Comparison of ENCODE assay signal across 23 cellular contexts in genomic region chr10:71882813-71883746, GRCh38. TPM values are rescaled to one million over a fixed set of nuclear protein-coding genes. Genes with fewer than 3 reads are reported as not detected.
DNase-seq lines count a peak whose midpoint lies in the region; ATAC-seq and TF ChIP-seq lines count a peak whose summit lies in the region.
"Had no signal": no experiment of that assay in that cellular context is flagged by ENCODE, and none has a peak within 500 bp of the region (broad histone marks: within the 10 kb centered on the region; RNA-seq: fewer than 3 reads in every experiment).

No MANE protein-coding gene starts in this region.

- no peak overlapping the region for H3K4me3 Mint-ChIP-seq in activated naive CD4-positive, alpha-beta T cell treated with anti-CD3 and anti-CD28 coated beads, Interleukin-2, amount 50 U/mL, for 24 hours
- H3K4me3 Mint-ChIP-seq in type B pancreatic cell, result no peak overlapping the region
- H3K4me3 Mint-ChIP-seq: neural progenitor cell had no signal

- no peak for ATAC-seq in Panc1
- ATAC-seq: upper lobe of right lung had no signal

- no peak overlapping the region for H2AFZ ChIP-seq in fibroblast of lung (ENCODE audit: low read length)
- H2AFZ ChIP-seq: neural progenitor cell, PC-9 had no signal

- no peaks in the 10 kb centered on the region for H3K27me3 Mint-ChIP-seq in activated naive CD4-positive, alpha-beta T cell treated with anti-CD3 and anti-CD28 coated beads, Interleukin-2, amount 50 U/mL, for 24 hours
- H3K27me3 Mint-ChIP-seq in type B pancreatic cell, result no peaks in the 10 kb centered on the region

- POLR2A ChIA-PET in Panc1 (lab: Charles Lee), result interaction anchor here (1.2 kb wide), 1 partner anchor 33 kb away, joined by 6 read pairs; the partner anchor contains the start of gene PSAP

- H4K20me1 ChIP-seq in fibroblast of lung (ENCODE audit: control insufficient read depth, extremely low read depth, insufficient read depth, low read length), result no peaks in the 10 kb centered on the region

- H3K79me2 ChIP-seq in fibroblast of lung (ENCODE audit: control insufficient read depth, insufficient read depth, low read length), result no peaks in the 10 kb centered on the region

- H3K9me3 ChIP-seq in Panc1 (ENCODE audit: control insufficient read depth, insufficient read depth, low read depth, low read length), result no peaks in the 10 kb centered on the region
- no peaks in the 10 kb centered on the region for H3K9me3 ChIP-seq in fibroblast of lung (ENCODE audit: control insufficient read depth, insufficient read depth, low read depth, low read length)
- H3K9me3 ChIP-seq in spleen, result no peaks in the 10 kb centered on the region
- H3K9me3 ChIP-seq: heart left ventricle, upper lobe of right lung had no signal

- H3K4me1 ChIP-seq in Panc1 (ENCODE audit: control insufficient read depth, insufficient read depth, low read length), result peaks cover 63% of the 10 kb centered on the region
- H3K4me1 ChIP-seq in fibroblast of lung (ENCODE audit: control insufficient read depth, extremely low read depth, insufficient read depth, low read length), result no peaks in the 10 kb centered on the region
- H3K4me1 ChIP-seq in spleen, result peaks cover 6 to 33% (median 24%) of the 10 kb centered on the region in 6 donors
- H3K4me1 ChIP-seq: upper lobe of right lung had no signal

- H3K4me1 Mint-ChIP-seq in activated naive CD4-positive, alpha-beta T cell treated with anti-CD3 and anti-CD28 coated beads, Interleukin-2, amount 50 U/mL, for 24 hours, result peaks cover 28% of the 10 kb centered on the region
- peaks cover 11% of the 10 kb centered on the region for H3K4me1 Mint-ChIP-seq in type B pancreatic cell (ENCODE audit: unreplicated experiment)

- TF ChIP-seq CTCF in Panc1 (IDR thresholded peaks at IDR 0.05) (no peak), fibroblast of lung (conservative IDR thresholded peaks at IDR 0.05 in 1 of 2, IDR thresholded peaks at IDR 0.05 in 1 of 2; ENCODE audit: low read depth in 1 of 2, low read length in 2 of 2) (no peak), type B pancreatic cell (conservative IDR thresholded peaks at IDR 0.05) (peak; percentile 25), spleen (IDR thresholded peaks at IDR 0.05 in 8 of 11, conservative IDR thresholded peaks at IDR 0.05 in 3 of 11) (no peak)

- H3K9me3 Mint-ChIP-seq in activated naive CD4-positive, alpha-beta T cell treated with anti-CD3 and anti-CD28 coated beads, Interleukin-2, amount 50 U/mL, for 24 hours, result no peaks in the 10 kb centered on the region
- H3K9me3 Mint-ChIP-seq in type B pancreatic cell, result no peaks in the 10 kb centered on the region
- H3K9me3 Mint-ChIP-seq: activated T-helper 2 cell treated with anti-CD3 and anti-CD28 coated beads, Interferon-gamma antibody, Interleukin-2, Interleukin-4, amounts not matched to agents 10 μg/mL and 5 μg/mL and 100 μg/mL, durations not matched to agents 14 hours and 24 hours and 36 hours; neural progenitor cell had no signal

- H3K36me3 ChIP-seq in Panc1 (ENCODE audit: control insufficient read depth, insufficient read depth, low read length), result no peaks in the 10 kb centered on the region
- no peaks in the 10 kb centered on the region for H3K36me3 ChIP-seq in fibroblast of lung (ENCODE audit: control insufficient read depth, insufficient read depth, low read length)
- H3K36me3 ChIP-seq in spleen, result no peaks in the 10 kb centered on the region
- H3K36me3 ChIP-seq: heart left ventricle, neural progenitor cell, upper lobe of right lung had no signal

- intact Hi-C loops in Panc1 (cut with micrococcal nuclease; ENCODE audit: unreplicated experiment), result no loop called here
- intact Hi-C loops in spleen (cut with DNase I; ENCODE audit: low total_unique reads), result loop anchor here (10.0 kb wide), 1 partner anchor 48 kb away; no protein-coding TSS in a partner anchor

- no TSS peak for BruUV-seq in Panc1 (replicated peaks; lab: Mats Ljungman, UMichigan)

- H3K27ac Mint-ChIP-seq in activated naive CD4-positive, alpha-beta T cell treated with anti-CD3 and anti-CD28 coated beads, Interleukin-2, amount 50 U/mL, for 24 hours, result peak overlapping the region; percentile 8
- H3K27ac Mint-ChIP-seq in type B pancreatic cell, result no peak overlapping the region
- H3K27ac Mint-ChIP-seq: activated T-helper 2 cell treated with anti-CD3 and anti-CD28 coated beads, Interferon-gamma antibody, Interleukin-2, Interleukin-4, amounts not matched to agents 10 μg/mL and 5 μg/mL and 100 μg/mL, durations not matched to agents 14 hours and 24 hours and 36 hours; neural progenitor cell had no signal

- 49 to 70% (median 58%) methylated on average over 11 of the region's 11 CpGs for WGBS in spleen, 5 donors

- CTCF ChIA-PET in Panc1 (lab: Charles Lee), result interaction anchor here (0.7 to 2.1 kb wide), 2 partner anchors 12 to 13 kb away, joined by 3 to 10 read pairs; no protein-coding TSS in a partner anchor

- H3K27ac ChIP-seq in Panc1 (ENCODE audit: low read length) (peak overlapping the region; percentile 89), fibroblast of lung (ENCODE audit: insufficient read depth, low read length) (no peak overlapping the region), spleen (peak overlapping the region in 4 of 8 donors; percentile 24 to 48 (median 32))
- H3K27ac ChIP-seq: HL-60, neural progenitor cell, PC-9, upper lobe of right lung had no signal

- no peak overlapping the region for H3K4me3 ChIP-seq in Panc1 (ENCODE audit: low read depth in 2 of 2, low read length in 2 of 2)
- H3K4me3 ChIP-seq in fibroblast of lung (replicated peaks in 1 of 4; ENCODE audit: control extremely low read depth in 1 of 4, insufficient read depth in 1 of 4, low read depth in 3 of 4, low read length in 4 of 4), result no peak overlapping the region
- no peak overlapping the region for H3K4me3 ChIP-seq in spleen
- H3K4me3 ChIP-seq: coronary artery, heart left ventricle, neural progenitor cell, PC-9, upper lobe of right lung had no signal

- no peak overlapping the region for H3K4me2 ChIP-seq in fibroblast of lung (ENCODE audit: extremely low read depth, insufficient read depth, low read length)
- H3K4me2 ChIP-seq: neural progenitor cell, PC-9 had no signal

- in situ Hi-C loops in Panc1 (cut with HindIII; ENCODE audit: low pct_unique_long_range_greater_than_20kb, low sequenced_read_pairs), result no loop called here

- H3K9ac ChIP-seq in fibroblast of lung (ENCODE audit: insufficient read depth, low read length), result no peak overlapping the region
- H3K9ac ChIP-seq: neural progenitor cell had no signal

- no peaks in the 10 kb centered on the region for H3K36me3 Mint-ChIP-seq in activated naive CD4-positive, alpha-beta T cell treated with anti-CD3 and anti-CD28 coated beads, Interleukin-2, amount 50 U/mL, for 24 hours
- H3K36me3 Mint-ChIP-seq in type B pancreatic cell, result no peaks in the 10 kb centered on the region
- H3K36me3 Mint-ChIP-seq: neural progenitor cell had no signal

- H3K27me3 ChIP-seq in Panc1 (ENCODE audit: control insufficient read depth, insufficient read depth, low read length) (no peaks in the 10 kb centered on the region), fibroblast of lung (ENCODE audit: control insufficient read depth, insufficient read depth, low read length) (peaks cover 3% of the 10 kb centered on the region), spleen (replicated peaks in 1 of 7) (no peaks in the 10 kb centered on the region)
- H3K27me3 ChIP-seq: heart left ventricle, upper lobe of right lung had no signal

- TF ChIP-seq POLR2A in spleen (IDR thresholded peaks at IDR 0.05), result no peak

- DNase-seq in activated naive CD4-positive, alpha-beta T cell treated with anti-CD3 and anti-CD28 coated beads, Interleukin-2, amount 50 U/mL, for 16 hours, result no peak
- no peak for DNase-seq in Panc1 (ENCODE audit: low read depth, low spot score)
- peak; percentile 37 to 54 for DNase-seq in fibroblast of lung (ENCODE audit: low read depth in 2 of 2)
- DNase-seq in type B pancreatic cell (ENCODE audit: extremely low spot score, unreplicated experiment), result no peak
- DNase-seq in superior temporal gyrus (ENCODE audit: extremely low spot score), result no peak
- DNase-seq in cerebellar nuclear complex (lab: John Stamatoyannopoulos, UW), result no peak
- DNase-seq in spleen, result no peak
- DNase-seq: activated CD8-positive, alpha-beta memory T cell treated with anti-CD3 and anti-CD28 coated beads for 24 hours; amygdala; DMS153; heart left ventricle; islet precursor cell; KG1; mesendoderm; PC-9; stimulated activated CD8-positive, alpha-beta memory T cell treated with anti-CD3 and anti-CD28 coated beads, Interleukin-4, amount 100 ng/mL, for 48 hours; SW 1271; upper lobe of right lung had no signal

RNA-seq across cellular contexts. Expression of gene PSAP, which starts 32.0 kb away (rescaled TPM):
- total RNA-seq in Panc1 (2021; ENCODE audit: unreplicated experiment), result 3,649 TPM
- 4,189 TPM for polyA plus RNA-seq in Panc1 (2012; ENCODE audit: insufficient read length)
- total RNA-seq in fibroblast of lung, result 1,180 and 1,808 TPM in 2 replicates
- polyA plus RNA-seq in fibroblast of lung, result 967 and 1,566 TPM in 2 replicates
- 630 and 1,072 TPM in 2 replicates for polyA plus RNA-seq in fibroblast of lung (2012)
- polyA minus RNA-seq in fibroblast of lung (ENCODE audit: low replicate concordance), result 530 and 547 TPM in 2 replicates
- 487 and 577 TPM in 2 replicates for total RNA-seq in type B pancreatic cell (ENCODE audit: low replicate concordance)
- 1,000 to 10,000 TPM; 1,269 to 1,826 (median 1,507) TPM for total RNA-seq in spleen
- 100 to 1,000 TPM; 363 to 690 (median 437) TPM for polyA plus RNA-seq in spleen

Comparison
In these comparisons a context has a peak if more than half of its experiments do, and no peak if none do; other contexts are left out.
1. DNase-seq: peak in fibroblast of lung (2 of 2); none in activated naive CD4-positive, alpha-beta T cell treated with anti-CD3 and anti-CD28 coated beads, Interleukin-2, amount 50 U/mL, for 16 hours (single experiment), Panc1 (single experiment), type B pancreatic cell (single experiment), superior temporal gyrus (single experiment), cerebellar nuclear complex (0 of 2) and spleen (single experiment).